In genomic region chr1:160522622-160523345, GRCh38 we compare ENCODE assay signal across 10 cellular contexts. TPM values are rescaled to one million over a fixed set of nuclear protein-coding genes. Genes with fewer than 3 reads are reported as not detected.
DNase-seq lines count a peak whose midpoint lies in the region; ATAC-seq and TF ChIP-seq lines count a peak whose summit lies in the region.
"Had no signal": no experiment of that assay in that cellular context is flagged by ENCODE, and none has a peak within 500 bp of the region (broad histone marks: within the 10 kb centered on the region; RNA-seq: fewer than 3 reads in every experiment).

TSS of gene SLAMF6 (minus strand) at chr1:160523255. CDS start at chr1:160523192, 63 bp downstream.

- H3K36me3 ChIP-seq in left lung (no peaks in the 10 kb centered on the region), gastroesophageal sphincter (no peaks in the 10 kb centered on the region)
- H3K36me3 ChIP-seq: pancreas had no signal

- 64 to 72% methylated on average over 7 to 11 of the region's 11 CpGs for WGBS in gastroesophageal sphincter (ENCODE audit: low coverage in 1 of 2), 2 donors

- DNase-seq in COLO668 (lab: John Stamatoyannopoulos, UW; ENCODE audit: unreplicated experiment) (peak; percentile 79), left lung (no peak), NCI-H2196 treated with DMSO at 0.1 percent for 48 hours (lab: John Stamatoyannopoulos, UW; ENCODE audit: unreplicated experiment) (no peak), iPS-NIHi7 (ENCODE audit: extremely low spot score) (no peak)
- peak; percentile 49 for DNase-seq in activated CD4-positive, CD25-positive, alpha-beta regulatory T cell treated with anti-CD3 and anti-CD28 coated beads, Interleukin-2, amount 50 U/mL, for 72 hours
- DNase-seq: pancreas had no signal

- ATAC-seq in GM21737 (IDR thresholded peaks at IDR 0.05; ENCODE audit: unreplicated experiment) = peak; percentile 60
- ATAC-seq in left lung = peak; percentile 33
- ATAC-seq in gastroesophageal sphincter = no peak
- no peak for ATAC-seq in HG03139 (IDR thresholded peaks at IDR 0.05; ENCODE audit: unreplicated experiment)

- H3K9me3 ChIP-seq in left lung (peaks cover 0 to 3% of the 10 kb centered on the region in 2 donors), gastroesophageal sphincter (peaks cover 0 to 10% (median 0%) of the 10 kb centered on the region in 3 donors)
- H3K9me3 ChIP-seq: pancreas had no signal

- H3K27ac ChIP-seq in left lung (peak within 1 kb of the TSS in 1 of 2 donors; percentile 20), gastroesophageal sphincter (no peak within 1 kb of the TSS)

- intact Hi-C loops in left lung (cut with DNase I) = no loop called here

- TF ChIP-seq CTCF in left lung (IDR thresholded peaks at IDR 0.05) (no peak), gastroesophageal sphincter (IDR thresholded peaks at IDR 0.05) (no peak)

- TF ChIP-seq POLR2A in gastroesophageal sphincter (IDR thresholded peaks at IDR 0.05) = no peak

- H3K4me3 ChIP-seq in left lung (peak within 1 kb of the TSS in 1 of 2 donors; percentile 10), gastroesophageal sphincter (peak within 1 kb of the TSS in 1 of 2 donors; percentile 10)
- H3K4me3 ChIP-seq: pancreas had no signal

- peaks cover 0 to 5% of the 10 kb centered on the region in 2 donors for H3K4me1 ChIP-seq in left lung
- no peaks in the 10 kb centered on the region for H3K4me1 ChIP-seq in gastroesophageal sphincter

- no peak for TF ChIP-seq EP300 in gastroesophageal sphincter (IDR thresholded peaks at IDR 0.05)

- H3K27me3 ChIP-seq in left lung = no peaks in the 10 kb centered on the region
- H3K27me3 ChIP-seq in gastroesophageal sphincter = no peaks in the 10 kb centered on the region
- H3K27me3 ChIP-seq: pancreas had no signal

RNA-seq across cellular contexts. Expression of gene SLAMF6, which starts in this region (rescaled TPM):
- total RNA-seq in left lung (1 to 10 TPM; 1.4 to 2.8 TPM), gastroesophageal sphincter (1 to 10 TPM in 1 of 4 donors, under 1 TPM in 2, not detected in 1; 0.49 to 1.2 (median 0.62) TPM)
- total RNA-seq: astrocyte had no signal

Comparison
In these comparisons a context has a peak if more than half of its experiments do, and no peak if none do; other contexts are left out.
1. DNase-seq: peak in COLO668 (single experiment) and activated CD4-positive, CD25-positive, alpha-beta regulatory T cell treated with anti-CD3 and anti-CD28 coated beads, Interleukin-2, amount 50 U/mL, for 72 hours (single experiment); none in left lung (0 of 2), NCI-H2196 treated with DMSO at 0.1 percent for 48 hours (single experiment) and iPS-NIHi7 (single experiment).
2. ATAC-seq: peak in GM21737 (single experiment) and left lung (single experiment); none in gastroesophageal sphincter (single experiment) and HG03139 (single experiment).